ENCODE assay signal across 1 cellular context in genomic region chr1:153478047-153478691, GRCh38.
TF ChIP-seq lines count a peak whose summit lies in the region.

No MANE protein-coding gene starts in this region.

TF ChIP-seq in WTC11, 78 proteins besides CTCF, POLR2A, EP300 and RAD21 (continued from another document):
- TF ChIP-seq ZNF425 (CRISPR knock-in tag; conservative IDR thresholded peaks at IDR 0.05) (no peak), CBFB (CRISPR knock-in tag; IDR thresholded peaks at IDR 0.05; ENCODE audit: low read depth) (no peak), ATF3 (CRISPR knock-in tag; conservative IDR thresholded peaks at IDR 0.05) (no peak), MAX (CRISPR knock-in tag; IDR thresholded peaks at IDR 0.05) (no peak), IRF1 (CRISPR knock-in tag; IDR thresholded peaks at IDR 0.05) (no peak), ZMAT4 (CRISPR knock-in tag; IDR thresholded peaks at IDR 0.05) (no peak), PREB (CRISPR knock-in tag; IDR thresholded peaks at IDR 0.05; ENCODE audit: borderline replicate concordance) (no peak), ZBTB43 (CRISPR knock-in tag; IDR thresholded peaks at IDR 0.05) (no peak), TP53 (CRISPR knock-in tag; IDR thresholded peaks at IDR 0.05) (no peak), ZNF232 (CRISPR knock-in tag; IDR thresholded peaks at IDR 0.05) (no peak)
